1 cellular context compared by ENCODE assay signal in genomic region chr17:36947922-36948716, GRCh38.
TF ChIP-seq lines count a peak whose summit lies in the region.

No MANE protein-coding gene starts in this region.

TF ChIP-seq in HEK293, 187 proteins besides CTCF, POLR2A, EP300 and RAD21 (continued from another document):
- TF ChIP-seq ZNF518A (tag by site-specific recombination; conservative IDR thresholded peaks at IDR 0.05; ENCODE audit: low read depth), result no peak
- TF ChIP-seq ZNF792 (tag by site-specific recombination; IDR thresholded peaks at IDR 0.05), result peak; percentile 45; the same call in 1 of the 2 replicates
- peak; percentile 21 for TF ChIP-seq ZNF660 (tag by site-specific recombination; IDR thresholded peaks at IDR 0.05)
- TF ChIP-seq INSM2 (tag by site-specific recombination; IDR thresholded peaks at IDR 0.05), result no peak
- TF ChIP-seq, protein P1, sequence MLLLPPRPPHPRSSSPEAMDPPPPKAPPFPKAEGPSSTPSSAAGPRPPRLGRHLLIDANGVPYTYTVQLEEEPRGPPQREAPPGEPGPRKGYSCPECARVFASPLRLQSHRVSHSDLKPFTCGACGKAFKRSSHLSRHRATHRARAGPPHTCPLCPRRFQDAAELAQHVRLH (tag by site-specific recombination; IDR thresholded peaks at IDR 0.05), result peak; percentile 6; the same call in 1 of the 2 replicates
- 0 out of 2 replicates have a peak, but pooled peaks have one; percentile 13 for TF ChIP-seq GFI1B (tag by site-specific recombination; IDR thresholded peaks at IDR 0.05)
- TF ChIP-seq ZBTB20 (tag by site-specific recombination; IDR thresholded peaks at IDR 0.05), result no peak
- TF ChIP-seq GLIS1 (tag by site-specific recombination; IDR thresholded peaks at IDR 0.05), result peak; percentile 56; the same call in 1 of the 2 replicates
